37 cellular contexts compared by ENCODE assay signal in the genomic region with DNA sequence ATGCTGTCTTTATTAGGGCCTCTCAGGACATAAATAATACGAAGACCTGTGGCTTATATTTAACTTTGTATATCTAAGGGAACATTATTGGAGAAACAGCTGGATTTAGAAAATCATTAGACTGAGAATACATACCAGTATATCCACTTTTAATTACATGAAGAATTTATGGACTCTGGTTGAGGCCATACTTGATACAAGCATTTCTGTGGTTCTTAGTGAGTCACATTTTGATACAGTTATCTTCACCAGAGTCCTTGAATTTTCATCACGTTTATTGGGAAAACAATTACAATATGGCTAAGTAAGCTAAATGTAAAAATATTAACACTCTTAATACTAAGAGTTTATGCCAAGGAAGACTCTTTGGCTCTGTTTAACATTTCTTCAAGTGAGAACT.
"Had no signal": no experiment of that assay in that cellular context is flagged by ENCODE, and none has a peak within 500 bp of the region (broad histone marks: within the 10 kb centered on the region; RNA-seq: fewer than 3 reads in every experiment).

No MANE protein-coding gene starts in this region.

- H3K4me1 ChIP-seq: breast epithelium, Peyer's patch had no signal

- H3K4me3 ChIP-seq: body of pancreas, breast epithelium, MG63, Peyer's patch had no signal

- H3K9me3 ChIP-seq: body of pancreas, breast epithelium, MG63, Peyer's patch had no signal

- DNase-seq: activated CD4-positive, alpha-beta memory T cell treated with anti-CD3 and anti-CD28 coated beads, Interleukin-2, amount 10 ng/mL, durations not matched to agents 7 days and 5 days; activated CD4-positive, alpha-beta T cell treated with anti-CD3 and anti-CD28 coated beads for 1 hour; activated CD4-positive, alpha-beta T cell treated with anti-CD3 and anti-CD28 coated beads for 48 hours; activated CD4-positive, CD25-positive, alpha-beta regulatory T cell; activated CD8-positive, alpha-beta memory T cell treated with anti-CD3 and anti-CD28 coated beads for 24 hours; activated CD8-positive, alpha-beta memory T cell treated with anti-CD3 and anti-CD28 coated beads, Interleukin-2, amount 10 ng/mL, durations not matched to agents 7 days and 5 days; activated CD8-positive, alpha-beta memory T cell treated with anti-CD3 and anti-CD28 coated beads, Interleukin-2, amount 50 U/mL, for 48 hours; activated effector memory CD4-positive, alpha-beta T cell treated with Interleukin-2 at 50 U/mL for 16 hours; activated naive CD4-positive, alpha-beta T cell treated with anti-CD3 and anti-CD28 coated beads, Interleukin-2, amount 10 ng/mL, durations not matched to agents 7 days and 5 days; activated naive CD8-positive, alpha-beta T cell treated with anti-CD3 and anti-CD28 coated beads, Interleukin-2, amount 50 U/mL, for 24 hours; activated T-cell treated with anti-CD3 and anti-CD28 coated beads, Interleukin-2, amount 50 U/mL, for 48 hours; amniotic stem cell; aorta; Karpas-422; KBM-7; MG63; NCI-H1048; NCI-H1105 treated with DMSO at 0.1 percent for 48 hours; NCI-H1436; NCI-H1694 treated with DMSO at 0.1 percent for 48 hours; NCI-H2029; NCI-H345; NCI-H526; NCI-H748 treated with DMSO at 0.1 percent for 48 hours; NK-92 treated with Interleukin-12 subunit alpha and Interleukin-12 subunit beta, amount 100 ng/mL, for 24 hours; PC-3; Peyer's patch; SIG-M5; SW 1271; T-helper 1 cell; T-helper 2 cell; T-helper 9 cell; WERI-Rb-1 had no signal

- H3K36me3 ChIP-seq: breast epithelium, Peyer's patch had no signal

- ATAC-seq: activated CD8-positive, alpha-beta memory T cell treated with anti-CD3 and anti-CD28 coated beads, Interleukin-2, amount 10 ng/mL, durations not matched to agents 7 days and 5 days; activated naive CD8-positive, alpha-beta T cell treated with anti-CD3 and anti-CD28 coated beads, Interleukin-2, amount 50 U/mL, for 24 hours; PC-3; Right ventricle myocardium inferior had no signal

- H3K27ac ChIP-seq: body of pancreas, breast epithelium, Peyer's patch, RWPE1, WERI-Rb-1 had no signal

- H3K27me3 ChIP-seq: breast epithelium, MG63, Peyer's patch had no signal
